ENCODE assay signal across 22 cellular contexts in the genomic region with DNA sequence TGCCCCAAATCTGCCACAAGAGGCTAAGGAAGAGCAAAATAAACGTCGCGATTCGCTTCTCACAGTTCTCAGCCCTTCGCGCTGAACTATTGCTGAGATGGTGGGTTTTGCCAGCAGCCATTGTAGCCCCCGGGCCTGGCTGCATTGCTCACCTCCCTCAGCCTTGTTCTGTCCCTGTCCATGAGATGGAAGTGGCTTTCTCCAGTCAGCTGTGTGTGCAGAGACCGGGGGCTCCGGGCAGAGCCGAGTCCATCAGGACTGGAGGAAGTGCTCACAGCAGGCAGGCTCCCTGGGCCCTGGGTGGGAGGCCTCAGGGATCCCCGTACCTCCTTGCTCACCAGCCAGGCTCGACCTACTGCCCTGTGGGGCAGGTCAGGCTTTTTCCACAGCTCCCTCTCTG. TPM values are rescaled to one million over a fixed set of nuclear protein-coding genes. Genes with fewer than 3 reads are reported as not detected.
A peak's percentile ranks its signal among the peaks of the same experiment; 100 is the strongest.
DNase-seq lines count a peak whose midpoint lies in the region; ATAC-seq, FAIRE-seq and TF ChIP-seq lines count a peak whose summit lies in the region.
"Had no signal": no experiment of that assay in that cellular context is flagged by ENCODE, and none has a peak within 500 bp of the region (broad histone marks: within the 10 kb centered on the region; RNA-seq: fewer than 3 reads in every experiment).

No MANE protein-coding gene starts in this region.

- H2BK15ac ChIP-seq in H9 (ENCODE audit: low read depth, low read length) (no peak overlapping the region), mesendoderm (replicated peaks; ENCODE audit: low read depth) (no peak overlapping the region)

- no CpG with 5 or more reads among the region's 12 CpGs for WGBS in H9 (ENCODE audit: extremely low coverage, insufficient read length, low lambda C conversion rate)
- WGBS in mesendoderm (ENCODE audit: extremely low coverage, insufficient coverage, low lambda C conversion rate), result no CpG with 5 or more reads among the region's 12 CpGs

- no peak overlapping the region; the same call in 1 of the 2 replicates for H3K14ac ChIP-seq in H9 (ENCODE audit: insufficient read depth, low read length)

- H3K79me1 ChIP-seq in H9 (ENCODE audit: insufficient read depth, low read depth, low read length, poor library complexity, severe bottlenecking) (no peaks in the 10 kb centered on the region), mesendoderm (ENCODE audit: low read length) (no peaks in the 10 kb centered on the region)

- H3K56ac ChIP-seq in H9 (ENCODE audit: insufficient read length, low read depth, low read length) (no peak overlapping the region), mesendoderm (ENCODE audit: low read length) (no peak overlapping the region)

- H3K27ac Mint-ChIP-seq in H9 (peak overlapping the region; percentile 50 to 89 (median 59); a peak in 4 of 7 replicates), WTC11 (peak overlapping the region; percentile 93), endothelial cell (ENCODE audit: unreplicated experiment) (peak overlapping the region; percentile 18)
- H3K27ac Mint-ChIP-seq: CD8-positive, alpha-beta T cell had no signal

- H2BK120ac ChIP-seq in H9 (ENCODE audit: low read depth, low read length, poor library complexity, severe bottlenecking) (no peak overlapping the region), mesendoderm (ENCODE audit: low read depth, low read length) (no peak overlapping the region)

- intact Hi-C loops in upper lobe of right lung (cut with DNase I), result no loop called here

- H3K36me3 ChIP-seq in upper lobe of right lung, result peaks cover 5% of the 10 kb centered on the region
- H3K36me3 ChIP-seq in mesendoderm (ENCODE audit: control insufficient read depth, insufficient read depth, low read length), result no peaks in the 10 kb centered on the region

- no peak overlapping the region for H3K4ac ChIP-seq in H9 (ENCODE audit: low read depth, low read length)
- no peak overlapping the region for H3K4ac ChIP-seq in mesendoderm (ENCODE audit: low read depth, low read length)

- H3K23ac ChIP-seq in H9 (ENCODE audit: insufficient read length, low read depth, low read length) (no peak overlapping the region), mesendoderm (ENCODE audit: low read length) (no peak overlapping the region)

- H3K4me1 Mint-ChIP-seq in H9, result peaks cover 7 to 9% of the 10 kb centered on the region in 2 experiments; a peak in 3 of 4 replicates
- peaks cover 3% of the 10 kb centered on the region; the same call in 1 of the 2 replicates for H3K4me1 Mint-ChIP-seq in WTC11
- peaks cover 35% of the 10 kb centered on the region for H3K4me1 Mint-ChIP-seq in endothelial cell (ENCODE audit: unreplicated experiment)

- H4K5ac ChIP-seq in H9 (ENCODE audit: insufficient read length, low read depth, low read length) (no peak overlapping the region), mesendoderm (ENCODE audit: low read length) (no peak overlapping the region)

- no peak overlapping the region for H3T11ph ChIP-seq in H9 (ENCODE audit: low read length)

- no peak overlapping the region for H4K91ac ChIP-seq in H9 (ENCODE audit: insufficient read length, low read depth, low read length)

- H3K79me2 ChIP-seq in H9 (ENCODE audit: insufficient read depth, low read length) (no peaks in the 10 kb centered on the region), mesendoderm (ENCODE audit: control insufficient read depth, insufficient read depth, low read length) (no peaks in the 10 kb centered on the region)

- CTCF ChIA-PET in WTC11 (lab: Charles Lee), result interaction anchor here (0.7 to 7.6 kb wide), 6 partner anchors 12 to 137 kb away, joined by 3 to 49 read pairs (median 6); no protein-coding TSS in a partner anchor

- H3K9me3 Mint-ChIP-seq in H9 (no peaks in the 10 kb centered on the region), WTC11 (no peaks in the 10 kb centered on the region), endothelial cell (ENCODE audit: unreplicated experiment) (no peaks in the 10 kb centered on the region)
- H3K9me3 Mint-ChIP-seq: CD8-positive, alpha-beta T cell had no signal

- H3K27ac ChIP-seq in H9 (ENCODE audit: insufficient read length, low read depth, low read length) (no peak overlapping the region), upper lobe of right lung (no peak overlapping the region), mesendoderm (ENCODE audit: low read depth, low read length) (no peak overlapping the region)
- H3K27ac ChIP-seq: RWPE1 had no signal

- no peak overlapping the region for H2BK20ac ChIP-seq in H9 (ENCODE audit: low read depth, low read length, poor library complexity, severe bottlenecking)

- H2AK5ac ChIP-seq in H9 (ENCODE audit: insufficient read length, low read length) (no peak overlapping the region), mesendoderm (ENCODE audit: low read length) (no peak overlapping the region)

- TF ChIP-seq CTCF in H9 (conservative IDR thresholded peaks at IDR 0.05) (no peak), WTC11 (IDR thresholded peaks at IDR 0.05) (no peak), endothelial cell (IDR thresholded peaks at IDR 0.05; ENCODE audit: unreplicated experiment) (no peak), upper lobe of right lung (IDR thresholded peaks at IDR 0.05) (no peak)

- H3K4me3 Mint-ChIP-seq in H9 (no peak overlapping the region), WTC11 (no peak overlapping the region), endothelial cell (ENCODE audit: unreplicated experiment) (peak overlapping the region; percentile 56)
- H3K4me3 Mint-ChIP-seq: CD8-positive, alpha-beta T cell had no signal

- peaks cover 2 to 18% (median 17%) of the 10 kb centered on the region in 3 experiments; a peak in 6 of 7 replicates for H3K36me3 Mint-ChIP-seq in H9 (ENCODE audit: insufficient read depth in 1 of 3, low read depth in 3 of 3)
- H3K36me3 Mint-ChIP-seq in WTC11, result peaks cover 4% of the 10 kb centered on the region
- peaks cover 2% of the 10 kb centered on the region for H3K36me3 Mint-ChIP-seq in endothelial cell (ENCODE audit: low read depth, unreplicated experiment)

- ATAC-seq in WTC11 (no peak), upper lobe of right lung (peak; percentile 22)
- ATAC-seq: CD8-positive, alpha-beta T cell; GM12878 had no signal

- H3K9ac ChIP-seq in H9 (ENCODE audit: extremely low read depth, insufficient read length, low read length) (no peak overlapping the region), mesendoderm (ENCODE audit: low read length) (no peak overlapping the region)

- H4K20me1 ChIP-seq in H9 (ENCODE audit: control insufficient read depth, insufficient read depth, insufficient read length), result no peaks in the 10 kb centered on the region

- H3K4me2 ChIP-seq in H9 (ENCODE audit: insufficient read depth, insufficient read length, low read length) (no peak overlapping the region), mesendoderm (ENCODE audit: low read length) (no peak overlapping the region)

- no peak overlapping the region for H2BK12ac ChIP-seq in H9 (ENCODE audit: insufficient read length, low read depth, low read length)

- no peak overlapping the region for H2BK5ac ChIP-seq in H9 (ENCODE audit: insufficient read length, low read length)
- H2BK5ac ChIP-seq in mesendoderm (ENCODE audit: low read length), result no peak overlapping the region

- FAIRE-seq in HTR-8/SVneo (lab: Jason Lieb, UNC), result no peak
- FAIRE-seq: G401.6, GM12878 had no signal

- H3K9me3 ChIP-seq in H9 (ENCODE audit: control insufficient read depth, low read depth, low read length) (no peaks in the 10 kb centered on the region), upper lobe of right lung (no peaks in the 10 kb centered on the region)
- H3K9me3 ChIP-seq: Caco-2 had no signal

- H3K18ac ChIP-seq in H9 (ENCODE audit: insufficient read length, low read depth, low read length) (no peak overlapping the region), mesendoderm (ENCODE audit: low read length) (no peak overlapping the region)

- POLR2A ChIA-PET in WTC11 (lab: Charles Lee), result no interaction called here

- no peaks in the 10 kb centered on the region for H3K23me2 ChIP-seq in H9 (ENCODE audit: insufficient read length, low read depth, low read length, poor library complexity, severe bottlenecking)

- H3K4me1 ChIP-seq in H9 (ENCODE audit: insufficient read depth, low read length), result no peaks in the 10 kb centered on the region
- H3K4me1 ChIP-seq in upper lobe of right lung, result no peaks in the 10 kb centered on the region
- H3K4me1 ChIP-seq in mesendoderm (ENCODE audit: control insufficient read depth, low read depth, low read length), result no peaks in the 10 kb centered on the region

- H3K27me3 ChIP-seq in H9 (ENCODE audit: insufficient read depth, low read length) (no peaks in the 10 kb centered on the region), upper lobe of right lung (no peaks in the 10 kb centered on the region), mesendoderm (ENCODE audit: insufficient read depth, low read length, poor library complexity) (no peaks in the 10 kb centered on the region)

- no peak overlapping the region for H3K4me3 ChIP-seq in upper lobe of right lung
- no peak overlapping the region for H3K4me3 ChIP-seq in mesendoderm (ENCODE audit: low read length)
- H3K4me3 ChIP-seq: GM12878 had no signal

- H3K27me3 Mint-ChIP-seq in H9 (ENCODE audit: low read depth) (no peaks in the 10 kb centered on the region; the same call in 1 of the 2 replicates), WTC11 (ENCODE audit: low read depth) (no peaks in the 10 kb centered on the region), endothelial cell (ENCODE audit: unreplicated experiment) (peaks cover 7% of the 10 kb centered on the region)

- H4K8ac ChIP-seq in H9 (replicated peaks; ENCODE audit: insufficient read length, low read depth, low read length) (no peak overlapping the region), mesendoderm (ENCODE audit: low read depth, low read length) (no peak overlapping the region)

- H2AFZ ChIP-seq in H9 (ENCODE audit: low read length), result no peak overlapping the region

- DNase-seq in H9 (no peak), WTC11 (ENCODE audit: low spot score) (no peak), endothelial cell (ENCODE audit: low spot score) (no peak), upper lobe of right lung (no peak), mesendoderm (no peak), HTR-8/SVneo (ENCODE audit: insufficient read length, low spot score) (no peak)
- DNase-seq in activated T-cell treated with anti-CD3 and anti-CD28 coated beads, Interleukin-2, amount 50 U/mL, for 1 hour, result no peak
- DNase-seq: C1 segment of cervical spinal cord; Caco-2; CD8-positive, alpha-beta T cell; GOT3; KBM-7; MV-4-11; NCI-H1105; NCI-H1436 treated with DMSO at 0.1 percent for 48 hours; NCI-H1930; NCI-H446; NCI-H524 treated with DMSO at 0.1 percent for 48 hours; SHP77 had no signal

TF ChIP-seq in WTC11, 78 proteins besides CTCF, POLR2A, EP300 and RAD21:
- TF ChIP-seq ETV6 (CRISPR knock-in tag; IDR thresholded peaks at IDR 0.05) (no peak), SP1 (CRISPR knock-in tag; conservative IDR thresholded peaks at IDR 0.05) (no peak), ZNF219 (CRISPR knock-in tag; IDR thresholded peaks at IDR 0.05; ENCODE audit: borderline replicate concordance) (no peak), PRRX2 (CRISPR knock-in tag; IDR thresholded peaks at IDR 0.05) (no peak), MYBL2 (CRISPR knock-in tag; IDR thresholded peaks at IDR 0.05) (no peak)

RNA-seq across cellular contexts. Expression of a gene that starts 27.6 kb away (rescaled TPM):
- total RNA-seq in H9 (2021) (71.2 and 76.4 TPM in 2 replicates), WTC11 (2021) (89.3 to 110 TPM (median 93.8 TPM) in 3 replicates), endothelial cell (ENCODE audit: unreplicated experiment) (49.0 TPM), upper lobe of right lung (45.2 TPM)
- polyA plus RNA-seq in mesendoderm (2013, experiment 1 of 2), result 41.7 TPM
- polyA plus RNA-seq in mesendoderm (2013, experiment 2 of 2), result 42.1 TPM

Comparison
In these comparisons a context has a peak if more than half of its experiments do, and no peak if none do; other contexts are left out.
1. H3K27ac Mint-ChIP-seq: peak in every context shown above with its lines; median percentile 93 in WTC11; 59 in H9; 18 in endothelial cell.